Comparison of ENCODE assay signal across 17 cellular contexts in genomic region chr14:21060590-21061346, GRCh38. TPM values are rescaled to one million over a fixed set of nuclear protein-coding genes. Genes with fewer than 3 reads are reported as not detected.
"Had no signal": no experiment of that assay in that cellular context is flagged by ENCODE, and none has a peak within 500 bp of the region (broad histone marks: within the 10 kb centered on the region; RNA-seq: fewer than 3 reads in every experiment).

No MANE protein-coding gene starts in this region.

- H3K27ac Mint-ChIP-seq: activated naive CD4-positive, alpha-beta T cell treated with anti-CD3 and anti-CD28 coated beads for 36 hours; activated T-helper 17 cell treated with anti-CD3 and anti-CD28 coated beads, Interleukin-2, amount 50 U/mL, for 72 hours had no signal

- H3K27me3 ChIP-seq: upper lobe of right lung had no signal

- H3K9me3 ChIP-seq: left ventricle myocardium inferior, neutrophil, psoas muscle, upper lobe of right lung had no signal

- FAIRE-seq: islet of Langerhans had no signal

- DNase-seq: activated CD4-positive, alpha-beta T cell treated with anti-CD3 and anti-CD28 coated beads, Interleukin-2, amount 50 U/mL, for 1 hour; activated naive CD4-positive, alpha-beta T cell treated with anti-CD3 and anti-CD28 coated beads for 36 hours; activated T-cell treated with anti-CD3 and anti-CD28 coated beads for 4 hours; effector CD8-positive, alpha-beta T cell; left ventricle myocardium inferior; naive B cell; psoas muscle; stimulated activated CD4-positive, alpha-beta T cell treated with anti-CD3 and anti-CD28 coated beads, Interleukin-2, amount 100 ng/mL, for 24 hours; stimulated activated naive CD4-positive, alpha-beta T cell; upper lobe of right lung had no signal

- H3K36me3 ChIP-seq: left ventricle myocardium inferior, neutrophil, upper lobe of right lung had no signal

- H3K4me3 Mint-ChIP-seq: activated naive CD4-positive, alpha-beta T cell treated with anti-CD3 and anti-CD28 coated beads for 36 hours; activated T-helper 17 cell treated with anti-CD3 and anti-CD28 coated beads, Interleukin-2, amount 50 U/mL, for 72 hours; naive B cell had no signal

- H3K4me1 Mint-ChIP-seq: activated T-helper 17 cell treated with anti-CD3 and anti-CD28 coated beads, Interleukin-2, amount 50 U/mL, for 72 hours; naive B cell had no signal

- H3K27ac ChIP-seq: coronary artery, left ventricle myocardium inferior, neutrophil, psoas muscle, upper lobe of right lung had no signal

- H3K4me1 ChIP-seq: psoas muscle, upper lobe of right lung had no signal

- H3K4me3 ChIP-seq: coronary artery, left ventricle myocardium inferior, psoas muscle, upper lobe of right lung had no signal

- H3K9me3 Mint-ChIP-seq: activated naive CD4-positive, alpha-beta T cell treated with anti-CD3 and anti-CD28 coated beads for 36 hours; activated T-helper 17 cell treated with anti-CD3 and anti-CD28 coated beads, Interleukin-2, amount 50 U/mL, for 72 hours; naive B cell had no signal

- ATAC-seq: activated T-helper 17 cell treated with anti-CD3 and anti-CD28 coated beads, Interleukin-2, amount 50 U/mL, for 72 hours; psoas muscle; upper lobe of right lung had no signal

- H3K36me3 Mint-ChIP-seq: naive B cell had no signal

RNA-seq across cellular contexts. Expression of gene RNASE8, which starts 3.1 kb away (rescaled TPM):
- total RNA-seq: activated CD8-positive, alpha-beta memory T cell treated with anti-CD3 and anti-CD28 coated beads for 36 hours; activated naive CD4-positive, alpha-beta T cell treated with anti-CD3 and anti-CD28 coated beads for 36 hours; activated T-helper 17 cell treated with anti-CD3 and anti-CD28 coated beads, Interleukin-2, amount 50 U/mL, for 72 hours; left ventricle myocardium inferior; psoas muscle; sciatic nerve; T-helper 2 cell treated with Interferon-gamma antibody and Interleukin-4, amounts not matched to agents 100 ng/mL and 5 ng/mL, for 36 hours; upper lobe of right lung had no signal

RNA-seq across cellular contexts. Expression of gene ARHGEF40, which starts 9.3 kb away (rescaled TPM):
- total RNA-seq: activated naive CD4-positive, alpha-beta T cell treated with anti-CD3 and anti-CD28 coated beads for 36 hours; T-helper 2 cell treated with Interferon-gamma antibody and Interleukin-4, amounts not matched to agents 100 ng/mL and 5 ng/mL, for 36 hours had no signal

RNA-seq across cellular contexts. Expression of gene RNASE7, which starts 18.6 kb away (rescaled TPM):
- total RNA-seq: activated CD8-positive, alpha-beta memory T cell treated with anti-CD3 and anti-CD28 coated beads for 36 hours; activated naive CD4-positive, alpha-beta T cell treated with anti-CD3 and anti-CD28 coated beads for 36 hours; activated T-helper 17 cell treated with anti-CD3 and anti-CD28 coated beads, Interleukin-2, amount 50 U/mL, for 72 hours; left ventricle myocardium inferior; sciatic nerve; T-helper 2 cell treated with Interferon-gamma antibody and Interleukin-4, amounts not matched to agents 100 ng/mL and 5 ng/mL, for 36 hours; upper lobe of right lung had no signal

RNA-seq across cellular contexts. Expression of gene RNASE13, which starts 26.2 kb away (rescaled TPM):
- total RNA-seq: activated CD8-positive, alpha-beta memory T cell treated with anti-CD3 and anti-CD28 coated beads for 36 hours; activated naive CD4-positive, alpha-beta T cell treated with anti-CD3 and anti-CD28 coated beads for 36 hours; activated T-helper 17 cell treated with anti-CD3 and anti-CD28 coated beads, Interleukin-2, amount 50 U/mL, for 72 hours; left ventricle myocardium inferior; psoas muscle; sciatic nerve; T-helper 2 cell treated with Interferon-gamma antibody and Interleukin-4, amounts not matched to agents 100 ng/mL and 5 ng/mL, for 36 hours; upper lobe of right lung had no signal

RNA-seq across cellular contexts. Expression of gene TPPP2, which starts 30.8 kb away (rescaled TPM):
- total RNA-seq: activated CD8-positive, alpha-beta memory T cell treated with anti-CD3 and anti-CD28 coated beads for 36 hours; activated naive CD4-positive, alpha-beta T cell treated with anti-CD3 and anti-CD28 coated beads for 36 hours; activated T-helper 17 cell treated with anti-CD3 and anti-CD28 coated beads, Interleukin-2, amount 50 U/mL, for 72 hours; T-helper 2 cell treated with Interferon-gamma antibody and Interleukin-4, amounts not matched to agents 100 ng/mL and 5 ng/mL, for 36 hours; upper lobe of right lung had no signal
